In the genomic region with DNA sequence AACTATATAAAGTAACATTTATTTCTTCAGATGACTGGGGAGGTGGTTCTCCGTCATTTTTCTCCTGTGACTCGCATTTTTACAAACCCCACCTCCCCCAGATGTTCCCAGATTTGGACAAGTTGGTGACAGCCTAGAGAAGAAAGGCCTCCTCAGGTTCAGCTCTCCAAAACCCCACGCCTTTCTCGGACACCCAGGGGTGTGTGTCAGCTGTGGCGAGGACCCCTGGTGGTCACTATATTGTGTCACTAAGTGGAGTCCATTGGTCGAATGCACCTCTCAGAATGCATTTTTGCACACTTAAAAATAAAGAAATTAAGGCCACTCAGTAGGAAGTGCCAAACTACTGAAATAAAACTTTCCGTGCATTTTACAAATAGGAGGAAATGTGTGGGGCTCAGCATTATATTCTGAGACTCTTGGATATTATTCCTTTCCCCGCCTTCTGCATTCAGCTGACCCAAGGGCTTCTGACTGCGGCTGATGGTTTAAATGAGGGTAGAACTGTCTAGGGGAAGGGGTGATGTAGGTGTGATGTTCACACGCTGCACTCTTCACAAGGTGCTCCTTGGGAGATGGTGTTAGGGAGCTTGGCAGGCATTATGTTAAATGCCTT, we compare ENCODE assay signal across 8 cellular contexts. TPM values are rescaled to one million over a fixed set of nuclear protein-coding genes. Genes with fewer than 3 reads are reported as not detected.
DNase-seq lines count a peak whose midpoint lies in the region; ATAC-seq, FAIRE-seq and TF ChIP-seq lines count a peak whose summit lies in the region.

No MANE protein-coding gene starts in this region.

- H3K36me3 ChIP-seq in PC-9 (ENCODE audit: low read depth) (no peaks in the 10 kb centered on the region), K562 (ENCODE audit: control insufficient read depth, insufficient read depth, low read length) (peaks cover 35% of the 10 kb centered on the region; the same call in 2 of the 3 replicates), liver (ENCODE audit: control insufficient read depth in 4 of 4, insufficient read depth in 3 of 4, low read depth in 1 of 4, low read length in 3 of 4) (peaks cover 3 to 58% (median 45%) of the 10 kb centered on the region in 4 donors)

- WGBS in K562 (ENCODE audit: insufficient coverage, low coverage, missing lambda C conversion rate) = 66% methylated on average over 9 of the region's 10 CpGs
- WGBS in liver = 74% methylated on average over 10 of the region's 10 CpGs

- peak in 1 of 2 experiments; percentile 34; a peak in 2 of 4 replicates for TF ChIP-seq RAD21 in K562 (CRISPR knock-in tag; conservative IDR thresholded peaks at IDR 0.05 in 1 of 2, IDR thresholded peaks at IDR 0.05 in 1 of 2)
- peak; percentile 64 to 81 for TF ChIP-seq RAD21 in liver (IDR thresholded peaks at IDR 0.05)

- peaks cover 27% of the 10 kb centered on the region for H3K36me3 Mint-ChIP-seq in stimulated activated effector memory CD8-positive, alpha-beta T cell treated with anti-CD3 and anti-CD28 coated beads, Interleukin-12 subunit alpha, Interleukin-12 subunit beta, amount 100 ng/mL, for 72 hours

- BruUV-seq in PC-9 (replicated peaks; lab: Mats Ljungman, UMichigan) (no TSS peak), K562 (replicated peaks; lab: Mats Ljungman, UMichigan) (no TSS peak)

- H3K4me3 ChIP-seq in AG10803 (ENCODE audit: low read length) (no peak overlapping the region), PC-9 (no peak overlapping the region), K562 (no peak overlapping the region), liver (ENCODE audit: low read depth in 1 of 3, low read length in 3 of 3) (no peak overlapping the region)

- no peaks in the 10 kb centered on the region for H3K9me3 ChIP-seq in PC-9 (ENCODE audit: insufficient read depth, low read depth)
- H3K9me3 ChIP-seq in K562 (replicated peaks; ENCODE audit: control insufficient read depth, insufficient read depth, low read depth, low read length) = no peaks in the 10 kb centered on the region
- H3K9me3 ChIP-seq in liver (ENCODE audit: control insufficient read depth in 4 of 4, low read length in 3 of 4) = no peaks in the 10 kb centered on the region

- H3K27me3 ChIP-seq in PC-9 (ENCODE audit: insufficient read depth, low read depth) = no peaks in the 10 kb centered on the region
- no peaks in the 10 kb centered on the region for H3K27me3 ChIP-seq in K562 (ENCODE audit: control insufficient read depth in 2 of 2, insufficient read depth in 2 of 2, low read length in 2 of 2)
- no peaks in the 10 kb centered on the region for H3K27me3 ChIP-seq in liver (ENCODE audit: control insufficient read depth in 4 of 4, insufficient read depth in 4 of 4, low read length in 3 of 4)

- CTCF ChIA-PET in PC-9 (lab: Charles Lee) (interaction anchor here (1.1 kb wide), 1 partner anchor 148 kb away, joined by 3 read pairs; no protein-coding TSS in a partner anchor), K562 (lab: Yijun Ruan, JAX; ENCODE audit: low intra/inter-chr PET ratio) (interaction anchor here (0.6 to 1.1 kb wide), 2 partner anchors 53 to 54 kb away, joined by 3 read pairs; no protein-coding TSS in a partner anchor)

- no peaks in the 10 kb centered on the region for H3K79me2 ChIP-seq in PC-9 (ENCODE audit: low read depth)
- no peaks in the 10 kb centered on the region for H3K79me2 ChIP-seq in K562 (ENCODE audit: control insufficient read depth, insufficient read depth, low read length)

- no peak overlapping the region for H3K27ac Mint-ChIP-seq in stimulated activated effector memory CD8-positive, alpha-beta T cell treated with anti-CD3 and anti-CD28 coated beads, Interleukin-12 subunit alpha, Interleukin-12 subunit beta, amount 100 ng/mL, for 72 hours

- H3K9me2 ChIP-seq in PC-9 (ENCODE audit: insufficient read depth) = no peaks in the 10 kb centered on the region

- H3K9me1 ChIP-seq in K562 (ENCODE audit: control insufficient read depth, insufficient read depth, low read length) = no peaks in the 10 kb centered on the region

- no peak for FAIRE-seq in K562 (lab: Jason Lieb, UNC)

- no peak overlapping the region for H2AFZ ChIP-seq in PC-9
- no peak overlapping the region for H2AFZ ChIP-seq in K562 (ENCODE audit: low read depth, low read length)

- peak; percentile 64 for TF ChIP-seq CTCF in AG10803 (conservative IDR thresholded peaks at IDR 0.05; ENCODE audit: low read length)
- peak; percentile 40; the same call in 1 of the 2 replicates for TF ChIP-seq CTCF in PC-9 (conservative IDR thresholded peaks at IDR 0.05)
- peak; percentile 50 to 61 (median 53) for TF ChIP-seq CTCF in K562 (IDR thresholded peaks at IDR 0.05 in 2 of 3, conservative IDR thresholded peaks at IDR 0.05 in 1 of 3; ENCODE audit: insufficient read depth in 2 of 3, low read depth in 1 of 3, low read length in 3 of 3)
- TF ChIP-seq CTCF in liver (IDR thresholded peaks at IDR 0.05; ENCODE audit: low read depth, low read length, missing input control) = peak; percentile 48
- TF ChIP-seq CTCF in omental fat pad (IDR thresholded peaks at IDR 0.05) = no peak

- H3K4me2 ChIP-seq in PC-9 (no peak overlapping the region), K562 (ENCODE audit: insufficient read depth, low read length) (no peak overlapping the region)

- POLR2A ChIA-PET in PC-9 (lab: Charles Lee; ENCODE audit: unreplicated experiment) (interaction anchor here (0.6 kb wide), 1 partner anchor 47 kb away, joined by 4 read pairs; no protein-coding TSS in a partner anchor), K562 (lab: Yijun Ruan, JAX) (no interaction called here)

- no peak overlapping the region for H3K9ac ChIP-seq in K562 (ENCODE audit: insufficient read depth in 1 of 2, low read depth in 2 of 2, low read length in 2 of 2)
- no peak overlapping the region for H3K9ac ChIP-seq in liver (ENCODE audit: low read depth in 1 of 2, low read length in 2 of 2)

- H4K20me1 ChIP-seq in PC-9 (ENCODE audit: insufficient read depth) (no peaks in the 10 kb centered on the region), K562 (replicated peaks; ENCODE audit: control insufficient read depth, insufficient read depth, low read length) (no peaks in the 10 kb centered on the region)

- H3F3A ChIP-seq in PC-9 (ENCODE audit: insufficient read depth, low read depth) = peaks cover 5% of the 10 kb centered on the region; the same call in 1 of the 2 replicates

- peaks cover 18% of the 10 kb centered on the region for H3K4me1 ChIP-seq in PC-9 (replicated peaks; ENCODE audit: insufficient read depth)
- peaks cover 0 to 5% of the 10 kb centered on the region in 2 experiments; a peak in 2 of 5 replicates for H3K4me1 ChIP-seq in K562 (replicated peaks in 1 of 2; ENCODE audit: control insufficient read depth in 2 of 2, insufficient read depth in 2 of 2, low read length in 2 of 2)
- H3K4me1 ChIP-seq in liver (ENCODE audit: control insufficient read depth in 4 of 4, insufficient read depth in 4 of 4, low read length in 3 of 4) = peaks cover 2 to 9% (median 8%) of the 10 kb centered on the region in 4 donors

- in situ Hi-C loops in K562 (cut with MboI) = no loop called here

- TF ChIP-seq POLR2A in K562 (conservative IDR thresholded peaks at IDR 0.05) = no peak

- no peak overlapping the region for H3K4me3 Mint-ChIP-seq in stimulated activated effector memory CD8-positive, alpha-beta T cell treated with anti-CD3 and anti-CD28 coated beads, Interleukin-12 subunit alpha, Interleukin-12 subunit beta, amount 100 ng/mL, for 72 hours

- intact Hi-C loops in PC-9 (cut with micrococcal nuclease; ENCODE audit: unreplicated experiment) (loop anchor here (2.0 kb wide), 2 partner anchors 47 to 95 kb away; a partner anchor contains a TSS), K562 (cut with micrococcal nuclease) (loop anchor here (2.0 kb wide), 1 partner anchor 47 kb away; a partner anchor contains a TSS)

- H3K9me3 Mint-ChIP-seq in stimulated activated effector memory CD8-positive, alpha-beta T cell treated with anti-CD3 and anti-CD28 coated beads, Interleukin-12 subunit alpha, Interleukin-12 subunit beta, amount 100 ng/mL, for 72 hours = no peaks in the 10 kb centered on the region

- no peak for TF ChIP-seq EP300 in K562 (IDR thresholded peaks at IDR 0.05; ENCODE audit: low read length)

- DNase-seq in AG10803 (ENCODE audit: low read depth) = peak; percentile 53
- no peak for DNase-seq in PC-9
- DNase-seq in K562 (ENCODE audit: extremely low read depth in 1 of 4, low spot score in 3 of 4) = peak; percentile 24 to 50 (median 44)
- DNase-seq in stimulated activated effector memory CD8-positive, alpha-beta T cell treated with anti-CD3 and anti-CD28 coated beads, Interleukin-12 subunit alpha, Interleukin-12 subunit beta, amount 100 ng/mL, for 72 hours (ENCODE audit: low spot score in 2 of 2) = peak; percentile 7 to 54
- DNase-seq in omental fat pad (ENCODE audit: low spot score) = no peak
- DNase-seq in DMS153 treated with DMSO at 0.1 percent for 48 hours (lab: John Stamatoyannopoulos, UW; ENCODE audit: unreplicated experiment) = no peak

- no peaks in the 10 kb centered on the region for H3K4me1 Mint-ChIP-seq in stimulated activated effector memory CD8-positive, alpha-beta T cell treated with anti-CD3 and anti-CD28 coated beads, Interleukin-12 subunit alpha, Interleukin-12 subunit beta, amount 100 ng/mL, for 72 hours

- ATAC-seq in GM18502 (IDR thresholded peaks at IDR 0.05; ENCODE audit: poor library complexity, unreplicated experiment) (peak; percentile 55), K562 (peak; percentile 86), omental fat pad (ENCODE audit: low FRiP score) (no peak)
- ATAC-seq in stimulated activated effector memory CD8-positive, alpha-beta T cell treated with anti-CD3 and anti-CD28 coated beads, Interleukin-12 subunit alpha, Interleukin-12 subunit beta, amount 100 ng/mL, for 72 hours = peak; percentile 60

- H3K27ac ChIP-seq in PC-9 = peak overlapping the region; percentile 52; the same call in 1 of the 2 replicates
- no peak overlapping the region for H3K27ac ChIP-seq in K562 (ENCODE audit: extremely low read depth, low read depth, low read length)
- no peak overlapping the region for H3K27ac ChIP-seq in liver (ENCODE audit: low read depth in 1 of 2, low read length in 2 of 2)

RNA-seq across cellular contexts. Expression of a gene that starts 47.6 kb away (rescaled TPM):
- total RNA-seq in PC-9 (2021) = 26.1 and 30.2 TPM in 2 replicates
- total RNA-seq in K562 (2011; cell fraction: chromatin; rRNA removed; ENCODE audit: low replicate concordance) = 9.4 and 10.8 TPM in 2 replicates
- total RNA-seq in K562 (2011; cell fraction: nucleolus; rRNA removed) = 4.8 and 5.4 TPM in 2 replicates
- 6.2 and 8.3 TPM in 2 replicates for total RNA-seq in K562 (2011; cell fraction: nucleoplasm; rRNA removed)
- 14.3 and 16.6 TPM in 2 replicates for total RNA-seq in K562 (2014; rRNA removed)
- total RNA-seq in K562 (2014; rRNA removed; fragmentation: Illumina TruSeq; extraction: Trizol) = 19.6 and 21.1 TPM in 2 replicates
- 16.2 and 16.9 TPM in 2 replicates for total RNA-seq in K562 (2015; rRNA removed; fragmentation: Illumina TruSeq; extraction: Trizol)
- 20.4 and 22.3 TPM in 2 replicates for total RNA-seq in K562 (2021)
- polyA plus RNA-seq in K562 (2011; rRNA removed) = 25.5 and 29.7 TPM in 2 replicates
- 17.7 and 23.5 TPM in 2 replicates for polyA plus RNA-seq in K562 (2011; cell fraction: cytosol; rRNA removed)
- polyA plus RNA-seq in K562 (2011; cell fraction: nucleus; rRNA removed) = 9.3 and 13.1 TPM in 2 replicates
- polyA plus RNA-seq in K562 (2012) = 15.9 and 16.2 TPM in 2 replicates
- 19.1 and 22.6 TPM in 2 replicates for polyA plus RNA-seq in K562 (2014; fragmentation: Illumina TruSeq; extraction: Trizol)
- 1 to 10 TPM in 1 of 2 experiments, under 1 TPM in 1; 0.96 to 3.0 TPM for polyA plus RNA-seq in K562 (2014; fragmentation: Nextera tagmentation; extraction: Ambion mirVana)
- 11.8 and 14.0 TPM in 2 replicates for polyA plus RNA-seq in K562 (2014; rRNA removed)
- 47.9 and 52.7 TPM in 2 replicates for polyA minus RNA-seq in K562 (2011; rRNA and poly(A)+ RNA removed)
- polyA minus RNA-seq in K562 (2011; cell fraction: cytosol; rRNA and poly(A)+ RNA removed) = 15.9 and 19.4 TPM in 2 replicates
- 3.0 and 5.9 TPM in 2 replicates for polyA minus RNA-seq in K562 (2011; cell fraction: nucleus; rRNA and poly(A)+ RNA removed)
- 10 to 100 TPM; 41.3 to 78.5 TPM for total RNA-seq in liver
- polyA plus RNA-seq in liver = 10 to 100 TPM; 46.9 to 72.1 TPM
- 100 to 1,000 TPM in 3 of 4 donors, 10 to 100 TPM in 1; 69.8 to 266 (median 165) TPM for total RNA-seq in omental fat pad

Comparison
In these comparisons a context has a peak if more than half of its experiments do, and no peak if none do; other contexts are left out.
1. DNase-seq: peak in AG10803 (single experiment), K562 (4 of 4) and stimulated activated effector memory CD8-positive, alpha-beta T cell treated with anti-CD3 and anti-CD28 coated beads, Interleukin-12 subunit alpha, Interleukin-12 subunit beta, amount 100 ng/mL, for 72 hours (2 of 2); none in PC-9 (0 of 2), omental fat pad (single experiment) and DMS153 treated with DMSO at 0.1 percent for 48 hours (single experiment).
2. CTCF ChIP-seq: peak in AG10803 (single experiment), PC-9 (single experiment), K562 (3 of 3) and liver (single experiment); none in omental fat pad (0 of 3).